Comparison of ENCODE assay signal across 6 cellular contexts in the genomic region with DNA sequence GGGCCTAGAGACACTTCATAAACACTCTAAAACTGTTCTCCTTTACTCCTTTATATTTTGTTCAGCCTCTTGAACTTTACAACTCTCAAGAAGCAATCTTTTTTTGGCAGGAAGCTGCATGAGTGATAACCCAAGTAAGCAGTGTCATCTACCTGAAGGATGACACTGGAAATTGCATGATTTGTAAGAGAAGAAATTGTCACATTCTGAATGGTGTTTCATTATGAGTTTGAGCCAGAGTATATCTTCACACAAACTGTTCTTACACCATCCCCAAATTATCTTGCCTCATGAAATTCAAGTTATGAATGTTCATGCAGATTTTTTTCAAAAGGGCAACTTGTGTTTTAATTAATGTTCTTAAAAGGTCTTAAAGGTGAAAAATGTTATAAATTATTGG.
"Had no signal": no experiment of that assay in that cellular context is flagged by ENCODE, and none has a peak within 500 bp of the region (broad histone marks: within the 10 kb centered on the region; RNA-seq: fewer than 3 reads in every experiment).

No MANE protein-coding gene starts in this region.

- H3K36me3 ChIP-seq: HAP-1 had no signal

- DNase-seq: GM23248, GOT3, H7, IMR-90 had no signal

- H3K4me3 ChIP-seq: GM23248, HAP-1, K562 had no signal

- H3K27ac ChIP-seq: GM23248 had no signal

- H3K4me1 ChIP-seq: HAP-1 had no signal

- ATAC-seq: K562 had no signal

- H3K9me3 ChIP-seq: HAP-1 had no signal
